Comparison of ENCODE assay signal across 17 cellular contexts in genomic region chr4:3367866-3368265, GRCh38.
"Had no signal": no experiment of that assay in that cellular context is flagged by ENCODE, and none has a peak within 500 bp of the region (broad histone marks: within the 10 kb centered on the region; RNA-seq: fewer than 3 reads in every experiment).

No MANE protein-coding gene starts in this region.

- H3K27ac Mint-ChIP-seq: activated naive CD4-positive, alpha-beta T cell treated with anti-CD3 and anti-CD28 coated beads, Interleukin-2, amount 10 ng/mL, durations not matched to agents 7 days and 5 days; activated T-helper 2 cell treated with anti-CD3 and anti-CD28 coated beads, Interferon-gamma antibody, Interleukin-2, Interleukin-4, amounts not matched to agents 10 μg/mL and 5 μg/mL and 100 μg/mL, durations not matched to agents 14 hours and 24 hours and 36 hours; endodermal cell; neural progenitor cell had no signal

- H3K9ac ChIP-seq: neural progenitor cell had no signal

- H3K27ac ChIP-seq: gastrocnemius medialis, heart right ventricle, lower lobe of right lung, neural progenitor cell, pancreas, thyroid gland had no signal

- ATAC-seq: activated CD4-positive, CD25-positive, alpha-beta regulatory T cell treated with anti-CD3 and anti-CD28 coated beads, Interleukin-2, amount 50 U/mL, for 24 hours; gastrocnemius medialis; heart right ventricle; left cardiac atrium; lower lobe of right lung; pancreas had no signal

- H2AFZ ChIP-seq: neural progenitor cell had no signal

- H3K4me3 ChIP-seq: gastrocnemius medialis, heart right ventricle, lower lobe of right lung, neural progenitor cell, pancreas, thyroid gland had no signal

- H3K27me3 ChIP-seq: gastrocnemius medialis, heart right ventricle, pancreas, thyroid gland had no signal

- H3K9me3 ChIP-seq: gastrocnemius medialis, heart right ventricle, lower lobe of right lung, pancreas, thyroid gland had no signal

- DNase-seq: activated CD4-positive, alpha-beta T cell treated with anti-CD3 and anti-CD28 coated beads, Interleukin-2, amount 50 U/mL, for 1 hour; activated naive CD4-positive, alpha-beta T cell treated with anti-CD3 and anti-CD28 coated beads, Interleukin-2, amount 10 ng/mL, durations not matched to agents 7 days and 5 days; activated T-cell treated with anti-CD3 and anti-CD28 coated beads, Interleukin-2, amount 50 U/mL, for 1 hour; central memory CD4-positive, alpha-beta T cell; dermis blood vessel endothelial cell; gastrocnemius medialis; heart right ventricle; left cardiac atrium; lower lobe of right lung; pancreas; stimulated activated CD4-positive, alpha-beta T cell treated with anti-CD3 and anti-CD28 coated beads, Interleukin-1b, Interleukin-23, amount 100 ng/mL, for 48 hours; thyroid gland had no signal

- H3K4me2 ChIP-seq: neural progenitor cell had no signal

- H3K36me3 Mint-ChIP-seq: activated naive CD4-positive, alpha-beta T cell treated with anti-CD3 and anti-CD28 coated beads, Interleukin-2, amount 10 ng/mL, durations not matched to agents 7 days and 5 days; mesothelial cell of epicardium had no signal

- H3K9me3 Mint-ChIP-seq: activated naive CD4-positive, alpha-beta T cell treated with anti-CD3 and anti-CD28 coated beads, Interleukin-2, amount 10 ng/mL, durations not matched to agents 7 days and 5 days; activated T-helper 2 cell treated with anti-CD3 and anti-CD28 coated beads, Interferon-gamma antibody, Interleukin-2, Interleukin-4, amounts not matched to agents 10 μg/mL and 5 μg/mL and 100 μg/mL, durations not matched to agents 14 hours and 24 hours and 36 hours; endodermal cell; mesothelial cell of epicardium; neural progenitor cell had no signal

- H3K4me3 Mint-ChIP-seq: activated naive CD4-positive, alpha-beta T cell treated with anti-CD3 and anti-CD28 coated beads, Interleukin-2, amount 10 ng/mL, durations not matched to agents 7 days and 5 days; endodermal cell; mesothelial cell of epicardium had no signal
